In the genomic region with DNA sequence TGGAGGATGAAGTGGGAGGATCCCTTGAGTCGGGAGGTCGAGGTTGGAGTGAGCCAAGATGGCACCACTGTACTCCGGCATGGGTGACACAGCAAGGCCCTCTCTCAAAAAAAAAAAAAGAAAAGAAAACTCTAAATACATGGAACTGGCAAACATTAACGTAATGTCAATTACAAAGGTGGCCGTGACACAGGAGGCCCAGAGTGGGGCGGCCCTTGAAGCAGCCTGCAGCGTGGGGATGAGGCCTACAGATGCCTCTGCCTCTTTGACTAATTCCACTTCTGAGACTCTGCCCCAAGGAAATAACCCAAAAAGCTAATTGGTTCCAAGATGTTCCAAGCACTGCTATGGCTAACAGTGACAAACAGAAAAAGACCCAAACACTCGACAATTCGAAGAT, we compare ENCODE assay signal across 33 cellular contexts. TPM values are rescaled to one million over a fixed set of nuclear protein-coding genes. Genes with fewer than 3 reads are reported as not detected.
"Had no signal": no experiment of that assay in that cellular context is flagged by ENCODE, and none has a peak within 500 bp of the region (broad histone marks: within the 10 kb centered on the region; RNA-seq: fewer than 3 reads in every experiment).

No MANE protein-coding gene starts in this region.

- H3K27ac Mint-ChIP-seq: activated B cell treated with CpG ODN at 0.5 μM for 24 hours; activated CD8-positive, alpha-beta T cell treated with anti-CD3 and anti-CD28 coated beads for 36 hours; activated naive CD8-positive, alpha-beta T cell; activated T-helper 17 cell treated with anti-CD3 and anti-CD28 coated beads, Interleukin-2, amount 50 U/mL, for 72 hours; endodermal cell had no signal

- H3K27me3 Mint-ChIP-seq: activated naive CD8-positive, alpha-beta T cell had no signal

- DNase-seq: activated B cell treated with CpG ODN at 0.5 μM for 24 hours; activated CD4-positive, alpha-beta T cell treated with anti-CD3 and anti-CD28 coated beads for 48 hours; activated CD4-positive, alpha-beta T cell treated with anti-CD3 and anti-CD28 coated beads, Interleukin-2, amount 50 U/mL, for 1 hour; activated CD4-positive, alpha-beta T cell treated with anti-CD3 and anti-CD28 coated beads, Interleukin-2, amount 50 U/mL, for 48 hours; activated CD8-positive, alpha-beta memory T cell treated with anti-CD3 and anti-CD28 coated beads for 24 hours; activated CD8-positive, alpha-beta T cell treated with anti-CD3 and anti-CD28 coated beads for 36 hours; activated effector memory CD4-positive, alpha-beta T cell treated with Interleukin-2 at 50 U/mL for 16 hours; activated gamma-delta T cell treated with Interleukin-2 at 50 U/mL for 16 hours; activated naive CD4-positive, alpha-beta T cell treated with anti-CD3 and anti-CD28 coated beads, Interleukin-2, amount 50 U/mL, for 16 hours; activated naive CD4-positive, alpha-beta T cell treated with Interleukin-2 at 50 U/mL for 16 hours; activated T-cell treated with anti-CD3 and anti-CD28 coated beads, Interleukin-2, amount 50 U/mL, for 4 hours; amniotic stem cell; anterior cingulate cortex; brain microvascular endothelial cell; caudate nucleus; cortex of kidney; effector CD8-positive, alpha-beta T cell; endodermal cell; foreskin keratinocyte; gastrocnemius medialis; heart right ventricle; T-helper 2 cell had no signal

- H3K4me3 ChIP-seq: gastrocnemius medialis, heart right ventricle had no signal

- H3K4me3 Mint-ChIP-seq: activated B cell treated with CpG ODN at 0.5 μM for 24 hours; activated CD8-positive, alpha-beta T cell treated with anti-CD3 and anti-CD28 coated beads for 36 hours; activated naive CD8-positive, alpha-beta T cell; activated T-cell treated with anti-CD3 and anti-CD28 coated beads, Interleukin-2, amount 50 U/mL, for 4 hours; activated T-helper 17 cell treated with anti-CD3 and anti-CD28 coated beads, Interleukin-2, amount 50 U/mL, for 72 hours; endodermal cell had no signal

- H3K9me3 Mint-ChIP-seq: activated B cell treated with CpG ODN at 0.5 μM for 24 hours; activated CD8-positive, alpha-beta T cell treated with anti-CD3 and anti-CD28 coated beads for 36 hours; activated T-cell treated with anti-CD3 and anti-CD28 coated beads, Interleukin-2, amount 50 U/mL, for 4 hours; activated T-helper 17 cell treated with anti-CD3 and anti-CD28 coated beads, Interleukin-2, amount 50 U/mL, for 72 hours; endodermal cell had no signal

- H3K36me3 Mint-ChIP-seq: activated naive CD8-positive, alpha-beta T cell had no signal

- H3K4me1 ChIP-seq: foreskin keratinocyte, gastrocnemius medialis had no signal

- H3K27me3 ChIP-seq: brain microvascular endothelial cell, gastrocnemius medialis, heart right ventricle had no signal

- FAIRE-seq: astrocyte, bronchial epithelial cell, colon had no signal

- ATAC-seq: activated CD4-positive, CD25-positive, alpha-beta regulatory T cell treated with anti-CD3 and anti-CD28 coated beads, Interleukin-2, amount 50 U/mL, for 24 hours; activated CD8-positive, alpha-beta T cell treated with anti-CD3 and anti-CD28 coated beads for 36 hours; activated T-cell treated with anti-CD3 and anti-CD28 coated beads, Interleukin-2, amount 50 U/mL, for 4 hours; activated T-helper 17 cell treated with anti-CD3 and anti-CD28 coated beads, Interleukin-2, amount 50 U/mL, for 72 hours; foreskin keratinocyte; gastrocnemius medialis had no signal

- H3K27ac ChIP-seq: brain microvascular endothelial cell, foreskin keratinocyte had no signal

- H3K4me1 Mint-ChIP-seq: activated B cell treated with CpG ODN at 0.5 μM for 24 hours; activated T-helper 17 cell treated with anti-CD3 and anti-CD28 coated beads, Interleukin-2, amount 50 U/mL, for 72 hours had no signal

- H3K36me3 ChIP-seq: brain microvascular endothelial cell, gastrocnemius medialis had no signal

- H3K9me3 ChIP-seq: gastrocnemius medialis, heart right ventricle had no signal

RNA-seq across cellular contexts. Expression of a gene that starts 51.4 kb away (rescaled TPM):
- total RNA-seq: activated B cell treated with CpG ODN at 0.5 μM for 24 hours; activated CD8-positive, alpha-beta T cell treated with anti-CD3 and anti-CD28 coated beads for 36 hours; activated T-cell treated with anti-CD3 and anti-CD28 coated beads, Interleukin-2, amount 50 U/mL, for 4 hours; astrocyte; bronchial epithelial cell; chondrocyte; dermis microvascular lymphatic vessel endothelial cell; endodermal cell; epithelial cell of proximal tubule; esophagus mucosa; foreskin keratinocyte; gastrocnemius medialis; heart right ventricle; T-helper 1 cell treated with Interleukin-12 subunit alpha and Interleukin-12 subunit beta and Interleukin-4 antibody, amounts not matched to agents 30 ng/mL and 1 ng/mL, for 36 hours had no signal
- polyA plus RNA-seq: foreskin keratinocyte had no signal
